In the genomic region with DNA sequence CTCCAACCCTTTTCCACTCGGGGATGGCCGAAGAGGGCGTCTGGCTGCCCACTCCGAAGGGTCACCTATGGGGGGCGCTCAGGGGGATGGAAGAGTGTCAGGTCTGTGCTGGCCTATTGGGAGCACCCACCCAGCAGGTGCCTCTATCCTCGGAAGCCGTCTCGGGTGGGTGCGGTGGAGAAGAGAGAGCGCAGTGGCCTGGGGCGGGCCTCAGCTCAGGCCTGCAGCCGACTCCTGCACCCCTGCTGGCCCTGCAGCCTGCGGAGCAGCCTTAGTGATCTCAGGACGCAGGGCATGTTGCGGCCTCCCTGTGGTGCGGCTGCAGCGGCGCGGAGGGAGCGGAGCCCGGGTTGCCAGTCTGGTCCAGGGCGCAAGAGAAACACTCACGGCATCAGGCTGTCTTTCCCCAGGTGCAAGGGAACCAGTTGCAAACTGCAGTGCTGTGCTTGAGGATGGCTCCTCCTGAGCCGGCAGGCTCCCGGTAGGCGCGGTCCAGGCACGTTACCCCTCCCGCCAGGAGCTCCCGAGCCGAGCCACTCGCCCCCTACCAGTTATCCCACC, we compare ENCODE assay signal across 9 cellular contexts. TPM values are rescaled to one million over a fixed set of nuclear protein-coding genes. Genes with fewer than 3 reads are reported as not detected.
A peak's percentile ranks its signal among the peaks of the same experiment; 100 is the strongest.
DNase-seq lines count a peak whose midpoint lies in the region; ATAC-seq and TF ChIP-seq lines count a peak whose summit lies in the region.
"Had no signal": no experiment of that assay in that cellular context is flagged by ENCODE, and none has a peak within 500 bp of the region (broad histone marks: within the 10 kb centered on the region; RNA-seq: fewer than 3 reads in every experiment).

No MANE protein-coding gene starts in this region.

- peak overlapping the region; percentile 70 for H3K4me3 ChIP-seq in PC-3 (ENCODE audit: low read length)
- peak overlapping the region; percentile 47 to 70 for H3K4me3 ChIP-seq in foreskin fibroblast (ENCODE audit: low read depth in 1 of 2, low read length in 2 of 2)

- H2BK20ac ChIP-seq in H9 (ENCODE audit: low read depth, low read length, poor library complexity, severe bottlenecking), result no peak overlapping the region

- DNase-seq in H9 (no peak), PC-3 (no peak), foreskin fibroblast (peak in 1 of 2 donors; percentile 25), retina (peak; percentile 68), AG08395 (ENCODE audit: low spot score) (no peak), amygdala (lab: John Stamatoyannopoulos, UW) (no peak)
- DNase-seq in effector memory CD8-positive, alpha-beta T cell, result no peak
- DNase-seq: NCI-H1694, posterior cingulate gyrus had no signal

- H3K9me2 ChIP-seq in PC-3 (replicated peaks; ENCODE audit: low read length), result no peaks in the 10 kb centered on the region

- no peaks in the 10 kb centered on the region for H3K79me1 ChIP-seq in H9 (ENCODE audit: insufficient read depth, low read depth, low read length, poor library complexity, severe bottlenecking)

- intact Hi-C loops in PC-3 (cut with micrococcal nuclease), result no loop called here

- peak overlapping the region; percentile 83 to 85 for H3K4me3 Mint-ChIP-seq in H9
- H3K4me3 Mint-ChIP-seq in effector memory CD8-positive, alpha-beta T cell, result no peak overlapping the region

- H3K4me2 ChIP-seq in H9 (ENCODE audit: insufficient read depth, insufficient read length, low read length) (peak overlapping the region; percentile 70), PC-3 (ENCODE audit: low read length) (peak overlapping the region; percentile 96)

- H4K20me1 ChIP-seq in H9 (ENCODE audit: control insufficient read depth, insufficient read depth, insufficient read length) (no peaks in the 10 kb centered on the region), PC-3 (ENCODE audit: low read length) (peaks cover 4% of the 10 kb centered on the region; the same call in 1 of the 2 replicates)

- TF ChIP-seq CTCF in H9 (conservative IDR thresholded peaks at IDR 0.05) (peak; percentile 32; the same call in 1 of the 3 replicates), PC-3 (conservative IDR thresholded peaks at IDR 0.05; ENCODE audit: low read depth, low read length) (no peak), foreskin fibroblast (IDR thresholded peaks at IDR 0.05; ENCODE audit: low read depth, low read length) (no peak)

- H3K4me1 Mint-ChIP-seq in H9, result peaks cover 42 to 48% of the 10 kb centered on the region in 2 experiments
- H3K4me1 Mint-ChIP-seq in effector memory CD8-positive, alpha-beta T cell (ENCODE audit: low read depth in 2 of 2), result no peaks in the 10 kb centered on the region

- peaks cover 56% of the 10 kb centered on the region for H3K27me3 Mint-ChIP-seq in H9 (ENCODE audit: low read depth)
- H3K27me3 Mint-ChIP-seq in effector memory CD8-positive, alpha-beta T cell, result peaks cover 59 to 69% of the 10 kb centered on the region in 2 donors

- no peak overlapping the region for H4K91ac ChIP-seq in H9 (ENCODE audit: insufficient read length, low read depth, low read length)

- no peaks in the 10 kb centered on the region; the same call in 1 of the 2 replicates for H3K79me2 ChIP-seq in H9 (ENCODE audit: insufficient read depth, low read length)
- H3K79me2 ChIP-seq in PC-3 (ENCODE audit: low read length), result peaks cover 25% of the 10 kb centered on the region

- no peak overlapping the region for H3K4ac ChIP-seq in H9 (ENCODE audit: low read depth, low read length)

- no peak overlapping the region for H2BK12ac ChIP-seq in H9 (ENCODE audit: insufficient read length, low read depth, low read length)

- no peak overlapping the region for H3K14ac ChIP-seq in H9 (ENCODE audit: insufficient read depth, low read length)

- H3K9ac ChIP-seq in H9 (ENCODE audit: extremely low read depth, insufficient read length, low read length) (no peak overlapping the region), PC-3 (ENCODE audit: low read length) (no peak overlapping the region)

- no peak overlapping the region for H2BK120ac ChIP-seq in H9 (ENCODE audit: low read depth, low read length, poor library complexity, severe bottlenecking)

- H3K9me3 Mint-ChIP-seq in H9, result peaks cover 4 to 11% of the 10 kb centered on the region in 2 experiments; a peak in 3 of 5 replicates
- peaks cover 0 to 2% of the 10 kb centered on the region in 2 donors for H3K9me3 Mint-ChIP-seq in effector memory CD8-positive, alpha-beta T cell

- H3K27me3 ChIP-seq in H9 (ENCODE audit: insufficient read depth, low read length), result peaks cover 28% of the 10 kb centered on the region; the same call in 1 of the 2 replicates
- H3K27me3 ChIP-seq in PC-3 (ENCODE audit: low read length), result no peaks in the 10 kb centered on the region

- no peak overlapping the region for H2BK15ac ChIP-seq in H9 (ENCODE audit: low read depth, low read length)

- H3K9me3 ChIP-seq in H9 (ENCODE audit: control insufficient read depth, low read depth, low read length) (no peaks in the 10 kb centered on the region), PC-3 (ENCODE audit: low read length) (no peaks in the 10 kb centered on the region)

- no peak for ATAC-seq in PC-3
- no peak for ATAC-seq in effector memory CD8-positive, alpha-beta T cell (replicated peaks)

- H3F3A ChIP-seq in PC-3 (ENCODE audit: low read length, unreplicated experiment), result no peaks in the 10 kb centered on the region

- H3K56ac ChIP-seq in H9 (ENCODE audit: insufficient read length, low read depth, low read length), result no peak overlapping the region

- H3T11ph ChIP-seq in H9 (ENCODE audit: low read length), result no peak overlapping the region

- POLR2A ChIA-PET in PC-3 (lab: Charles Lee; ENCODE audit: unreplicated experiment), result no interaction called here

- H3K27ac ChIP-seq in H9 (ENCODE audit: insufficient read length, low read depth, low read length) (no peak overlapping the region), PC-3 (ENCODE audit: low read length) (no peak overlapping the region)

- no peak overlapping the region for H4K8ac ChIP-seq in H9 (replicated peaks; ENCODE audit: insufficient read length, low read depth, low read length)

- H3K36me3 Mint-ChIP-seq in H9 (ENCODE audit: insufficient read depth in 1 of 3, low read depth in 3 of 3), result peaks cover 8 to 23% (median 17%) of the 10 kb centered on the region in 3 experiments
- H3K36me3 Mint-ChIP-seq in effector memory CD8-positive, alpha-beta T cell (ENCODE audit: insufficient read depth), result peaks cover 2% of the 10 kb centered on the region

- no peak overlapping the region for H2AFZ ChIP-seq in H9 (ENCODE audit: low read length)
- no peak overlapping the region for H2AFZ ChIP-seq in PC-3 (ENCODE audit: low read length)

- no peaks in the 10 kb centered on the region for H3K36me3 ChIP-seq in PC-3 (ENCODE audit: low read depth, low read length)

- H3K23ac ChIP-seq in H9 (ENCODE audit: insufficient read length, low read depth, low read length), result no peak overlapping the region

- H4K5ac ChIP-seq in H9 (ENCODE audit: insufficient read length, low read depth, low read length), result no peak overlapping the region

- CTCF ChIA-PET in PC-3 (lab: Charles Lee), result no interaction called here

- H2BK5ac ChIP-seq in H9 (ENCODE audit: insufficient read length, low read length), result no peak overlapping the region

- WGBS in H9 (ENCODE audit: extremely low coverage, insufficient read length, low lambda C conversion rate), result no CpG with 5 or more reads among the region's 32 CpGs

- no peak overlapping the region for H3K18ac ChIP-seq in H9 (ENCODE audit: insufficient read length, low read depth, low read length)

- H2AK5ac ChIP-seq in H9 (ENCODE audit: insufficient read length, low read length), result no peak overlapping the region

- no TSS peak for BruUV-seq in PC-3 (replicated peaks; lab: Mats Ljungman, UMichigan)

- no peak overlapping the region for H3K27ac Mint-ChIP-seq in H9
- no peak overlapping the region for H3K27ac Mint-ChIP-seq in effector memory CD8-positive, alpha-beta T cell

- H3K4me1 ChIP-seq in H9 (ENCODE audit: insufficient read depth, low read length) (peaks cover 2% of the 10 kb centered on the region; the same call in 1 of the 2 replicates), PC-3 (ENCODE audit: insufficient read depth, low read length) (peaks cover 29% of the 10 kb centered on the region)

- peaks cover 49% of the 10 kb centered on the region for H3K23me2 ChIP-seq in H9 (ENCODE audit: insufficient read length, low read depth, low read length, poor library complexity, severe bottlenecking)

RNA-seq across cellular contexts. Expression of gene IRX2, which starts 1.5 kb away (rescaled TPM):
- total RNA-seq in H9 (2021), result 91.6 and 94.4 TPM in 2 replicates
- 10.4 and 13.2 TPM in 2 replicates for total RNA-seq in PC-3 (2014; rRNA removed)

Comparison
In these comparisons a context has a peak if more than half of its experiments do, and no peak if none do; other contexts are left out.
1. H3K4me3 Mint-ChIP-seq: peak in H9 (2 of 2); none in effector memory CD8-positive, alpha-beta T cell (0 of 2).